Comparison of ENCODE assay signal across 18 cellular contexts in genomic region chr14:21054768-21055145, GRCh38. TPM values are rescaled to one million over a fixed set of nuclear protein-coding genes. Genes with fewer than 3 reads are reported as not detected.
DNase-seq lines count a peak whose midpoint lies in the region; ATAC-seq and TF ChIP-seq lines count a peak whose summit lies in the region.
"Had no signal": no experiment of that assay in that cellular context is flagged by ENCODE, and none has a peak within 500 bp of the region (broad histone marks: within the 10 kb centered on the region; RNA-seq: fewer than 3 reads in every experiment).

No MANE protein-coding gene starts in this region.

- H2AFZ ChIP-seq in Loucy (ENCODE audit: low read length) = no peak overlapping the region
- H2AFZ ChIP-seq in hepatocyte = no peak overlapping the region
- no peak overlapping the region for H2AFZ ChIP-seq in smooth muscle cell (ENCODE audit: low read depth)
- H2AFZ ChIP-seq: GM23248 had no signal

- H3F3A ChIP-seq in Loucy (ENCODE audit: low read depth) = no peaks in the 10 kb centered on the region
- H3F3A ChIP-seq in smooth muscle cell (ENCODE audit: low read depth) = peaks cover 5% of the 10 kb centered on the region

- no peak overlapping the region for H3K4me2 ChIP-seq in Loucy (ENCODE audit: low read depth, low read length, poor library complexity, severe bottlenecking)
- H3K4me2 ChIP-seq in hepatocyte = peak overlapping the region; percentile 7
- no peak overlapping the region for H3K4me2 ChIP-seq in smooth muscle cell

- H3K79me2 ChIP-seq in Loucy (ENCODE audit: insufficient read depth, low read length) = no peaks in the 10 kb centered on the region
- H3K79me2 ChIP-seq in hepatocyte = no peaks in the 10 kb centered on the region
- H3K79me2 ChIP-seq in smooth muscle cell (ENCODE audit: low read depth) = no peaks in the 10 kb centered on the region

- DNase-seq in hepatocyte (ENCODE audit: low spot score) (no peak), right lobe of liver (no peak), spleen (no peak), smooth muscle cell (lab: John Stamatoyannopoulos, UW; ENCODE audit: unreplicated experiment) (no peak), T1000 (lab: John Stamatoyannopoulos, UW) (no peak), NCI-H146 treated with DMSO at 0.1 percent for 48 hours (lab: John Stamatoyannopoulos, UW; ENCODE audit: unreplicated experiment) (no peak)
- DNase-seq in activated effector memory CD4-positive, alpha-beta T cell treated with Interleukin-2 at 50 U/mL for 16 hours = no peak
- DNase-seq: AML-193; CD4-positive, alpha-beta T cell; DMS79; GDM1; GM23248 had no signal

- H3K36me3 ChIP-seq in Loucy (ENCODE audit: insufficient read depth, low read length) = no peaks in the 10 kb centered on the region
- no peaks in the 10 kb centered on the region for H3K36me3 ChIP-seq in hepatocyte (replicated peaks; ENCODE audit: insufficient read depth, low read depth)
- H3K36me3 ChIP-seq in right lobe of liver = no peaks in the 10 kb centered on the region
- H3K36me3 ChIP-seq in spleen = no peaks in the 10 kb centered on the region
- no peaks in the 10 kb centered on the region for H3K36me3 ChIP-seq in smooth muscle cell (ENCODE audit: low read depth)
- H3K36me3 ChIP-seq: HAP-1 had no signal

- no peaks in the 10 kb centered on the region for H4K20me1 ChIP-seq in Loucy (ENCODE audit: insufficient read depth, low read length, poor library complexity, severe bottlenecking)
- H4K20me1 ChIP-seq in hepatocyte (ENCODE audit: insufficient read depth, poor library complexity, severe bottlenecking) = no peaks in the 10 kb centered on the region
- H4K20me1 ChIP-seq in smooth muscle cell (ENCODE audit: low read depth) = no peaks in the 10 kb centered on the region

- intact Hi-C loops in right lobe of liver (cut with DNase I) = loop anchor here in 1 of 2 donors (5.0 kb wide), 1 partner anchor 48 kb away; the partner anchor contains the start of gene TMEM253
- intact Hi-C loops in spleen (cut with DNase I; ENCODE audit: low total_unique reads) = no loop called here

- H3K9ac ChIP-seq in Loucy (ENCODE audit: low read depth, low read length, poor library complexity, severe bottlenecking) (peak overlapping the region; percentile 1), smooth muscle cell (ENCODE audit: low read depth) (no peak overlapping the region)
- H3K9ac ChIP-seq: GM23248 had no signal

- H3K4me1 ChIP-seq in Loucy (ENCODE audit: insufficient read depth, low read length, poor library complexity, severe bottlenecking) (peaks cover 12% of the 10 kb centered on the region), hepatocyte (ENCODE audit: insufficient read depth) (peaks cover 7% of the 10 kb centered on the region), right lobe of liver (peaks cover 0 to 44% (median 19%) of the 10 kb centered on the region in 4 donors), spleen (peaks cover 0 to 46% (median 22%) of the 10 kb centered on the region in 6 donors), smooth muscle cell (ENCODE audit: low read depth) (no peaks in the 10 kb centered on the region)
- H3K4me1 ChIP-seq: HAP-1 had no signal

- no peaks in the 10 kb centered on the region for H3K9me3 ChIP-seq in Loucy (ENCODE audit: insufficient read depth, low read depth, low read length)
- H3K9me3 ChIP-seq in hepatocyte (ENCODE audit: low read depth) = no peaks in the 10 kb centered on the region
- no peaks in the 10 kb centered on the region for H3K9me3 ChIP-seq in right lobe of liver
- H3K9me3 ChIP-seq in spleen = no peaks in the 10 kb centered on the region
- H3K9me3 ChIP-seq in smooth muscle cell (replicated peaks; ENCODE audit: low read depth) = no peaks in the 10 kb centered on the region
- H3K9me3 ChIP-seq: Caco-2, HAP-1 had no signal

- H3K27ac ChIP-seq in hepatocyte = peak overlapping the region; percentile 1
- H3K27ac ChIP-seq in right lobe of liver = peak overlapping the region; percentile 24 to 74 (median 54)
- peak overlapping the region in 5 of 8 donors; percentile 33 to 67 (median 50) for H3K27ac ChIP-seq in spleen
- H3K27ac ChIP-seq in smooth muscle cell (ENCODE audit: low read depth) = no peak overlapping the region
- H3K27ac ChIP-seq: GM23248 had no signal

- TF ChIP-seq POLR2A in right lobe of liver (IDR thresholded peaks at IDR 0.05) (no peak), spleen (IDR thresholded peaks at IDR 0.05) (no peak)

- peak in 1 of 4 donors; percentile 5 for ATAC-seq in right lobe of liver

- WGBS in hepatocyte (ENCODE audit: low lambda C conversion rate, missing lambda C conversion rate) = 85% methylated on average over 4 of the region's 4 CpGs
- WGBS in right lobe of liver (ENCODE audit: insufficient coverage, low coverage, low lambda C conversion rate, missing lambda C conversion rate) = 26% methylated on average over 4 of the region's 4 CpGs
- 73 to 89% (median 84%) methylated on average over 4 of the region's 4 CpGs for WGBS in spleen, 5 donors
- 95% methylated on average over 4 of the region's 4 CpGs for WGBS in smooth muscle cell (ENCODE audit: low lambda C conversion rate)

- H3K4me3 ChIP-seq in Loucy (ENCODE audit: low read length, poor library complexity, severe bottlenecking) (no peak overlapping the region), hepatocyte (no peak overlapping the region), right lobe of liver (no peak overlapping the region), spleen (no peak overlapping the region), smooth muscle cell (no peak overlapping the region)
- H3K4me3 ChIP-seq: GM23248, HAP-1 had no signal

- H3K27me3 ChIP-seq in Loucy (ENCODE audit: insufficient read depth, low read length, poor library complexity, severe bottlenecking) (no peaks in the 10 kb centered on the region), hepatocyte (no peaks in the 10 kb centered on the region), right lobe of liver (no peaks in the 10 kb centered on the region), spleen (replicated peaks in 1 of 7) (peaks cover 0 to 4% (median 0%) of the 10 kb centered on the region in 7 donors), smooth muscle cell (ENCODE audit: low read depth) (no peaks in the 10 kb centered on the region)

- TF ChIP-seq CTCF in Loucy (conservative IDR thresholded peaks at IDR 0.05; ENCODE audit: low read length) (no peak), hepatocyte (IDR thresholded peaks at IDR 0.05; ENCODE audit: poor library complexity) (no peak), right lobe of liver (IDR thresholded peaks at IDR 0.05) (no peak), spleen (IDR thresholded peaks at IDR 0.05 in 8 of 11, conservative IDR thresholded peaks at IDR 0.05 in 3 of 11) (no peak), smooth muscle cell (IDR thresholded peaks at IDR 0.05; ENCODE audit: borderline replicate concordance, insufficient read depth, poor library complexity, severe bottlenecking) (no peak)

- H3K9me2 ChIP-seq in Loucy (replicated peaks; ENCODE audit: low read depth, low read length) (no peaks in the 10 kb centered on the region), hepatocyte (replicated peaks; ENCODE audit: insufficient read depth) (no peaks in the 10 kb centered on the region)

RNA-seq across cellular contexts. Expression of gene RNASE8, which starts 2.9 kb away (rescaled TPM):
- total RNA-seq in hepatocyte = not detected in 2 replicates
- polyA plus RNA-seq in hepatocyte = not detected in 2 replicates
- total RNA-seq in right lobe of liver = not detected
- not detected for total RNA-seq in spleen
- not detected for polyA plus RNA-seq in spleen
- total RNA-seq in smooth muscle cell = not detected in 2 replicates
- polyA plus RNA-seq in smooth muscle cell = not detected in 2 replicates
- total RNA-seq: Caco-2; CD4-positive, alpha-beta T cell; Daoy; GM23248; H4 had no signal
- polyA plus RNA-seq: BJ, GM23248 had no signal

RNA-seq across cellular contexts. Expression of gene RNASE7, which starts 12.6 kb away (rescaled TPM):
- total RNA-seq in hepatocyte (not detected in 2 replicates), right lobe of liver (under 1 TPM in 3 of 6 experiments, not detected in 3; 0.18 to 0.31 (median 0.22) TPM), spleen (not detected), smooth muscle cell (1.4 and 4.1 TPM in 2 replicates)
- polyA plus RNA-seq in hepatocyte (not detected in 2 replicates), spleen (not detected), smooth muscle cell (0.66 and 0.93 TPM in 2 replicates)
- total RNA-seq: Caco-2; CD4-positive, alpha-beta T cell; Daoy; GM23248; H4 had no signal
- polyA plus RNA-seq: BJ, GM23248 had no signal

RNA-seq across cellular contexts. Expression of gene ARHGEF40, which starts 15.3 kb away (rescaled TPM):
- 36.0 and 53.7 TPM in 2 replicates for total RNA-seq in hepatocyte
- polyA plus RNA-seq in hepatocyte = 36.7 and 38.1 TPM in 2 replicates
- 10 to 100 TPM; 17.1 to 35.8 (median 25.1) TPM for total RNA-seq in right lobe of liver
- 100 to 1,000 TPM in 4 of 7 donors, 10 to 100 TPM in 3; 57.0 to 151 (median 102) TPM for total RNA-seq in spleen
- 10 to 100 TPM in 2 of 3 donors, 1 to 10 TPM in 1; 9.8 to 47.1 (median 17.7) TPM for polyA plus RNA-seq in spleen
- total RNA-seq in smooth muscle cell = 53.1 and 74.4 TPM in 2 replicates
- polyA plus RNA-seq in smooth muscle cell = 67.8 and 73.5 TPM in 2 replicates

RNA-seq across cellular contexts. Expression of gene RNASE13, which starts 20.1 kb away (rescaled TPM):
- total RNA-seq in hepatocyte (not detected in 2 replicates), right lobe of liver (not detected), spleen (under 1 TPM in 1 of 7 donors, not detected in 6; 0.30 TPM), smooth muscle cell (not detected in 2 replicates)
- polyA plus RNA-seq in hepatocyte (not detected in 2 replicates), spleen (not detected), smooth muscle cell (0.25 TPM in 1 of 2 replicates, not detected in the other)
- total RNA-seq: Caco-2; CD4-positive, alpha-beta T cell; Daoy; GM23248; H4 had no signal
- polyA plus RNA-seq: BJ, GM23248 had no signal

RNA-seq across cellular contexts. Expression of gene TPPP2, which starts 24.7 kb away (rescaled TPM):
- total RNA-seq in hepatocyte (not detected in 2 replicates), right lobe of liver (1 to 10 TPM in 3 of 6 experiments, under 1 TPM in 3; 0.24 to 3.4 (median 1.6) TPM), spleen (under 1 TPM in 3 of 7 donors, not detected in 4; 0.57 to 0.91 (median 0.76) TPM), smooth muscle cell (1.2 TPM in 1 of 2 replicates, not detected in the other)
- polyA plus RNA-seq in hepatocyte (not detected in 2 replicates), spleen (under 1 TPM in 2 of 3 donors, not detected in 1; 0.09 to 0.22 TPM), smooth muscle cell (0.65 and 0.70 TPM in 2 replicates)
- total RNA-seq: Caco-2; CD4-positive, alpha-beta T cell; Daoy; GM23248; H4 had no signal
- polyA plus RNA-seq: BJ, GM23248 had no signal
